Comparison of ENCODE assay signal across 18 cellular contexts in genomic region chr2:212024040-212024439, GRCh38.
DNase-seq lines count a peak whose midpoint lies in the region; ATAC-seq and TF ChIP-seq lines count a peak whose summit lies in the region.
"Had no signal": no experiment of that assay in that cellular context is flagged by ENCODE, and none has a peak within 500 bp of the region (broad histone marks: within the 10 kb centered on the region; RNA-seq: fewer than 3 reads in every experiment).

No MANE protein-coding gene starts in this region.

- no peak overlapping the region for H3K23ac ChIP-seq in IMR-90 (ENCODE audit: low read depth, low read length)

- no peak for DNase-seq in IMR-90
- DNase-seq in neural progenitor cell (ENCODE audit: low spot score), result peak; percentile 45
- DNase-seq in NCI-H524 (lab: John Stamatoyannopoulos, UW), result no peak
- DNase-seq in activated CD8-positive, alpha-beta memory T cell treated with anti-CD3 and anti-CD28 coated beads, Interleukin-2, amount 10 ng/mL, durations not matched to agents 7 days and 5 days, result no peak
- DNase-seq: 8988T; AML-193; Caco-2; Calu3; CD4-positive, alpha-beta T cell; CD8-positive, alpha-beta T cell; DMS79 treated with DMSO at 0.1 percent for 48 hours; GF-D8 had no signal

- no peak overlapping the region for H3K14ac ChIP-seq in IMR-90 (replicated peaks; ENCODE audit: low read depth, low read length)

- no peak overlapping the region; the same call in 1 of the 2 replicates for H4K5ac ChIP-seq in IMR-90 (ENCODE audit: low read depth, low read length)

- H3K4me2 ChIP-seq in IMR-90 (ENCODE audit: low read depth, low read length), result no peak overlapping the region
- H3K4me2 ChIP-seq in OCI-LY3 (ENCODE audit: low read length), result no peak overlapping the region
- peak overlapping the region; percentile 49 for H3K4me2 ChIP-seq in neural progenitor cell
- H3K4me2 ChIP-seq: BLaER1 treated with 17β-estradiol and CSF1 and Interleukin-3, amounts not matched to agents 10 nM and 100 nM had no signal

- H3K27ac ChIP-seq in IMR-90 (ENCODE audit: insufficient read depth, low read length) (no peak overlapping the region), OCI-LY3 (ENCODE audit: low read length) (no peak overlapping the region), neural progenitor cell (no peak overlapping the region)
- H3K27ac ChIP-seq: BLaER1 treated with 17β-estradiol and CSF1 and Interleukin-3, amounts not matched to agents 10 nM and 100 nM; C4-2B had no signal

- no peak overlapping the region for H2AK9ac ChIP-seq in IMR-90 (replicated peaks; ENCODE audit: low read depth, low read length, poor library complexity)

- H4K20me1 ChIP-seq in IMR-90 (ENCODE audit: insufficient read depth, low read length), result no peaks in the 10 kb centered on the region
- no peaks in the 10 kb centered on the region for H4K20me1 ChIP-seq in OCI-LY3 (ENCODE audit: insufficient read depth, low read length)
- no peaks in the 10 kb centered on the region for H4K20me1 ChIP-seq in neural progenitor cell (ENCODE audit: low read depth)
- H4K20me1 ChIP-seq: BLaER1 treated with 17β-estradiol and CSF1 and Interleukin-3, amounts not matched to agents 10 nM and 100 nM had no signal

- H3K27me3 Mint-ChIP-seq in neural progenitor cell (ENCODE audit: insufficient read depth, low read depth), result no peaks in the 10 kb centered on the region
- H3K27me3 Mint-ChIP-seq in activated CD8-positive, alpha-beta memory T cell treated with anti-CD3 and anti-CD28 coated beads, Interleukin-2, amount 10 ng/mL, durations not matched to agents 7 days and 5 days, result no peaks in the 10 kb centered on the region
- H3K27me3 Mint-ChIP-seq: B cell; CD4-positive, alpha-beta T cell had no signal

- no peaks in the 10 kb centered on the region for H3K79me2 ChIP-seq in OCI-LY3 (ENCODE audit: low read length)
- no peaks in the 10 kb centered on the region for H3K79me2 ChIP-seq in neural progenitor cell (ENCODE audit: low read depth)

- H3K9me1 ChIP-seq in IMR-90 (ENCODE audit: insufficient read depth, low read length), result no peaks in the 10 kb centered on the region

- dilution Hi-C loops in IMR-90 (cut with HindIII; ENCODE audit: low sequenced_read_pairs, unreplicated experiment), result no loop called here

- H3K4me1 Mint-ChIP-seq in neural progenitor cell, result peaks cover 34% of the 10 kb centered on the region
- no peaks in the 10 kb centered on the region for H3K4me1 Mint-ChIP-seq in activated CD8-positive, alpha-beta memory T cell treated with anti-CD3 and anti-CD28 coated beads, Interleukin-2, amount 10 ng/mL, durations not matched to agents 7 days and 5 days
- H3K4me1 Mint-ChIP-seq: B cell had no signal

- H3K9me3 Mint-ChIP-seq in neural progenitor cell, result peaks cover 5% of the 10 kb centered on the region
- no peaks in the 10 kb centered on the region for H3K9me3 Mint-ChIP-seq in activated CD8-positive, alpha-beta memory T cell treated with anti-CD3 and anti-CD28 coated beads, Interleukin-2, amount 10 ng/mL, durations not matched to agents 7 days and 5 days (ENCODE audit: low read depth)
- H3K9me3 Mint-ChIP-seq: CD4-positive, alpha-beta T cell; CD8-positive, alpha-beta T cell had no signal

- H2BK20ac ChIP-seq in IMR-90 (ENCODE audit: low read depth, low read length), result peak overlapping the region; percentile 80; the same call in 1 of the 2 replicates

- H2AFZ ChIP-seq in IMR-90 (replicated peaks; ENCODE audit: low read length, poor library complexity) (no peak overlapping the region), OCI-LY3 (ENCODE audit: low read depth, low read length) (0 out of 2 replicates have a peak overlapping the region, but pooled peaks have one; percentile 27), neural progenitor cell (replicated peaks) (no peak overlapping the region)

- no peak overlapping the region for H2BK5ac ChIP-seq in IMR-90 (ENCODE audit: low read depth, low read length, poor library complexity, severe bottlenecking)

- H3K56ac ChIP-seq in IMR-90 (ENCODE audit: extremely low read depth, insufficient read depth, low read length), result no peak overlapping the region

- H3K4ac ChIP-seq in IMR-90 (ENCODE audit: low read depth, low read length), result no peak overlapping the region

- H2BK15ac ChIP-seq in IMR-90 (ENCODE audit: low read depth, low read length), result no peak overlapping the region

- H3K4me3 ChIP-seq in IMR-90 (ENCODE audit: insufficient read depth, low read depth, low read length) (no peak overlapping the region), OCI-LY3 (ENCODE audit: low read length) (no peak overlapping the region), neural progenitor cell (no peak overlapping the region)
- H3K4me3 ChIP-seq: BLaER1 treated with 17β-estradiol and CSF1 and Interleukin-3, amounts not matched to agents 10 nM and 100 nM had no signal

- CTCF ChIA-PET in IMR-90 (lab: Yijun Ruan, JAX), result no interaction called here
- CTCF ChIA-PET in activated CD8-positive, alpha-beta memory T cell treated with anti-CD3 and anti-CD28 coated beads, Interleukin-2, amount 10 ng/mL, durations not matched to agents 7 days and 5 days (lab: Charles Lee), result no interaction called here

- ATAC-seq in IMR-90 (ENCODE audit: low read depth) (no peak), HG02970 (IDR thresholded peaks at IDR 0.05; ENCODE audit: low FRiP score, unreplicated experiment) (no peak), GM18511 (IDR thresholded peaks at IDR 0.05; ENCODE audit: unreplicated experiment) (no peak)
- no peak for ATAC-seq in activated CD8-positive, alpha-beta memory T cell treated with anti-CD3 and anti-CD28 coated beads, Interleukin-2, amount 10 ng/mL, durations not matched to agents 7 days and 5 days
- ATAC-seq: CD8-positive, alpha-beta T cell had no signal

- H3K9me3 ChIP-seq in IMR-90 (ENCODE audit: control insufficient read depth, insufficient read depth, low read length), result no peaks in the 10 kb centered on the region
- H3K9me3 ChIP-seq in OCI-LY3 (ENCODE audit: insufficient read depth, low read length), result no peaks in the 10 kb centered on the region
- no peaks in the 10 kb centered on the region for H3K9me3 ChIP-seq in neural progenitor cell (ENCODE audit: low read depth)
- H3K9me3 ChIP-seq: BLaER1 treated with 17β-estradiol and CSF1 and Interleukin-3, amounts not matched to agents 10 nM and 100 nM; Caco-2 had no signal

- TF ChIP-seq POLR2A in IMR-90 (IDR thresholded peaks at IDR 0.05; ENCODE audit: low read depth, low read length), result no peak

- BruUV-seq in IMR-90 (replicated peaks; lab: Mats Ljungman, UMichigan), result no TSS peak

- POLR2A ChIA-PET in IMR-90 (lab: Charles Lee; ENCODE audit: unreplicated experiment), result no interaction called here

- H3F3A ChIP-seq in neural progenitor cell (ENCODE audit: low read depth), result no peaks in the 10 kb centered on the region

- no peaks in the 10 kb centered on the region; the same call in 1 of the 2 replicates for H3K4me1 ChIP-seq in IMR-90 (ENCODE audit: control insufficient read depth, insufficient read depth, low read length)
- no peaks in the 10 kb centered on the region for H3K4me1 ChIP-seq in OCI-LY3 (ENCODE audit: low read length)
- peaks cover 15% of the 10 kb centered on the region for H3K4me1 ChIP-seq in neural progenitor cell
- H3K4me1 ChIP-seq: Caco-2 had no signal

- peak overlapping the region; percentile 18 for H3K27ac Mint-ChIP-seq in neural progenitor cell
- no peak overlapping the region for H3K27ac Mint-ChIP-seq in activated CD8-positive, alpha-beta memory T cell treated with anti-CD3 and anti-CD28 coated beads, Interleukin-2, amount 10 ng/mL, durations not matched to agents 7 days and 5 days
- H3K27ac Mint-ChIP-seq: B cell; CD4-positive, alpha-beta T cell; CD8-positive, alpha-beta T cell had no signal

- H3K9ac ChIP-seq in IMR-90 (ENCODE audit: low read depth, low read length) (no peak overlapping the region), OCI-LY3 (ENCODE audit: low read length) (no peak overlapping the region), neural progenitor cell (no peak overlapping the region)
- H3K9ac ChIP-seq: BLaER1 treated with 17β-estradiol and CSF1 and Interleukin-3, amounts not matched to agents 10 nM and 100 nM had no signal

- H3K27me3 ChIP-seq in IMR-90 (ENCODE audit: control insufficient read depth, insufficient read depth, low read length) (no peaks in the 10 kb centered on the region), OCI-LY3 (ENCODE audit: low read depth, low read length) (no peaks in the 10 kb centered on the region), neural progenitor cell (no peaks in the 10 kb centered on the region)
- H3K27me3 ChIP-seq: BLaER1 treated with 17β-estradiol and CSF1 and Interleukin-3, amounts not matched to agents 10 nM and 100 nM had no signal

- peak overlapping the region; percentile 66; the same call in 1 of the 2 replicates for H2BK120ac ChIP-seq in IMR-90 (ENCODE audit: low read depth, low read length)

- H3K36me3 ChIP-seq in IMR-90 (ENCODE audit: control insufficient read depth, insufficient read depth, low read length), result no peaks in the 10 kb centered on the region
- no peaks in the 10 kb centered on the region for H3K36me3 ChIP-seq in OCI-LY3 (replicated peaks; ENCODE audit: low read depth, low read length)
- H3K36me3 ChIP-seq in neural progenitor cell, result no peaks in the 10 kb centered on the region
- H3K36me3 ChIP-seq: BLaER1 treated with 17β-estradiol and CSF1 and Interleukin-3, amounts not matched to agents 10 nM and 100 nM had no signal

- H3K36me3 Mint-ChIP-seq in neural progenitor cell, result peaks cover 2% of the 10 kb centered on the region
- H3K36me3 Mint-ChIP-seq in activated CD8-positive, alpha-beta memory T cell treated with anti-CD3 and anti-CD28 coated beads, Interleukin-2, amount 10 ng/mL, durations not matched to agents 7 days and 5 days, result no peaks in the 10 kb centered on the region
- H3K36me3 Mint-ChIP-seq: CD8-positive, alpha-beta T cell had no signal

- no peak overlapping the region for H4K8ac ChIP-seq in IMR-90 (ENCODE audit: low read depth in 2 of 2, low read length in 2 of 2)

- in situ Hi-C loops in IMR-90 (cut with MboI; ENCODE audit: low sequenced_read_pairs), result no loop called here

- TF ChIP-seq CTCF in IMR-90 (conservative IDR thresholded peaks at IDR 0.05; ENCODE audit: low read depth, low read length) (no peak), OCI-LY3 (IDR thresholded peaks at IDR 0.05; ENCODE audit: low read depth, low read length) (no peak), neural progenitor cell (IDR thresholded peaks at IDR 0.05) (no peak)

- no CpG with 5 or more reads among the region's 1 CpG for WGBS in IMR-90 (ENCODE audit: extremely low coverage in 2 of 2, insufficient read length in 1 of 2), 2 experiments

- H2AK5ac ChIP-seq in IMR-90 (ENCODE audit: low read depth, low read length), result no peak overlapping the region

- no peak for TF ChIP-seq RAD21 in IMR-90 (IDR thresholded peaks at IDR 0.05; ENCODE audit: low read length)

- H3K79me1 ChIP-seq in IMR-90 (ENCODE audit: low read depth in 1 of 2, low read length in 2 of 2), result no peaks in the 10 kb centered on the region

- intact Hi-C loops in IMR-90 (cut with micrococcal nuclease), result no loop called here

- H3K4me3 Mint-ChIP-seq in neural progenitor cell, result no peak overlapping the region
- no peak overlapping the region for H3K4me3 Mint-ChIP-seq in activated CD8-positive, alpha-beta memory T cell treated with anti-CD3 and anti-CD28 coated beads, Interleukin-2, amount 10 ng/mL, durations not matched to agents 7 days and 5 days
- H3K4me3 Mint-ChIP-seq: B cell; CD4-positive, alpha-beta T cell; CD8-positive, alpha-beta T cell had no signal

- no peak overlapping the region for H4K91ac ChIP-seq in IMR-90 (ENCODE audit: insufficient read depth, low read depth, low read length)

- H3K18ac ChIP-seq in IMR-90 (ENCODE audit: low read depth, low read length), result peak overlapping the region; percentile 74; the same call in 1 of the 2 replicates
